8 cellular contexts compared by ENCODE assay signal in genomic region chr7:77570330-77571011, GRCh38.
A peak's percentile ranks its signal among the peaks of the same experiment; 100 is the strongest.
DNase-seq lines count a peak whose midpoint lies in the region.

No MANE protein-coding gene starts in this region.

- DNase-seq in GM04504 (ENCODE audit: low read depth) (peak; percentile 64), NCI-H226 (peak; percentile 11), epidermal melanocyte (ENCODE audit: insufficient read length, low spot score) (peak; percentile 72), pons (ENCODE audit: low spot score) (peak; percentile 88), NCI-H146 (lab: John Stamatoyannopoulos, UW) (no peak), HK-2 (ENCODE audit: unreplicated experiment) (no peak), NCI-H2227 (lab: John Stamatoyannopoulos, UW; ENCODE audit: unreplicated experiment) (no peak)
- no peak for DNase-seq in stimulated activated CD4-positive, alpha-beta T cell treated with anti-CD3 and anti-CD28 coated beads, Interleukin-4, amount 100 ng/mL, for 1 hour

Comparison
In these comparisons a context has a peak if more than half of its experiments do, and no peak if none do; other contexts are left out.
1. DNase-seq: peak in GM04504 (single experiment), NCI-H226 (single experiment), epidermal melanocyte (single experiment) and pons (single experiment); none in NCI-H146 (single experiment), stimulated activated CD4-positive, alpha-beta T cell treated with anti-CD3 and anti-CD28 coated beads, Interleukin-4, amount 100 ng/mL, for 1 hour (single experiment), HK-2 (single experiment) and NCI-H2227 (single experiment).